13 cellular contexts compared by ENCODE assay signal in the genomic region with DNA sequence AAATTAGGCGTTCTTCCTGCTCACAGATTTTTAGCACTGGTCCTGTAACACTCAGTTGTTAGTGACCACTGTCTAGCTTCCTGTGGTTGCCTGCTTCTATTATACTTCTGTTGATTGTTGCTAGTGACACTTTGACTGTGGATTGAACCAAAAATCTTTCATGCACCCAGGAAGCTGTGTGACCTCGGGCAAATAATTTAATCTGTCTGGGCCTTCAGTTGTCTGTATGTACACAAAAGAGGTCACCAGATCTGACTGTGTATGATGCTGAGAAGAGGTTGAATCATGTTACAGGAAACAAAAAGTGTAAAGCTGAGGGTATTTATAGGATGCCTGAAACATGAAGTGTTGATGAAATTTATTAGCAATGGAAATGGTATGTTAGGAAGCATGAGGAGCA. TPM values are rescaled to one million over a fixed set of nuclear protein-coding genes. Genes with fewer than 3 reads are reported as not detected.
DNase-seq lines count a peak whose midpoint lies in the region; ATAC-seq lines count a peak whose summit lies in the region.
"Had no signal": no experiment of that assay in that cellular context is flagged by ENCODE, and none has a peak within 500 bp of the region (broad histone marks: within the 10 kb centered on the region; RNA-seq: fewer than 3 reads in every experiment).

No MANE protein-coding gene starts in this region.

- CTCF ChIA-PET in T-cell (lab: Charles Lee) = interaction anchor here in 1 of 2 donors (1.6 kb wide), 1 partner anchor 102 kb away, joined by 4 read pairs; no protein-coding TSS in a partner anchor

- H3K4me1 Mint-ChIP-seq in T-cell = peaks cover 90 to 97% (median 92%) of the 10 kb centered on the region in 3 donors

- H3K9ac ChIP-seq in GM23248 = no peak overlapping the region
- H3K9ac ChIP-seq: SK-N-SH had no signal

- POLR2A ChIA-PET in T-cell (lab: Charles Lee) = interaction anchor here (0.6 to 2.0 kb wide), 5 partner anchors 8 to 774 kb away, joined by 3 to 9 read pairs (median 3); a partner anchor contains a TSS

- no peak overlapping the region for H3K27ac ChIP-seq in GM23248
- H3K27ac ChIP-seq: HL-60, left ventricle myocardium inferior had no signal

- DNase-seq in GM23248 = peak; percentile 40
- DNase-seq in T-cell = peak in 1 of 34 experiments; percentile 20
- peak; percentile 43 for DNase-seq in foreskin melanocyte
- no peak for DNase-seq in MG63
- DNase-seq in Ammon's horn (ENCODE audit: low spot score) = no peak
- DNase-seq in NOMO-1 treated with DMSO at 0.1 percent for 48 hours (lab: John Stamatoyannopoulos, UW; ENCODE audit: unreplicated experiment) = no peak
- DNase-seq: left ventricle myocardium inferior, NCI-H1694, SK-N-SH had no signal

- H3K9me3 Mint-ChIP-seq in T-cell = no peaks in the 10 kb centered on the region

- H2AFZ ChIP-seq in GM23248 = no peak overlapping the region

- peaks cover 6% of the 10 kb centered on the region; the same call in 1 of the 2 replicates for H3K4me1 ChIP-seq in GM23248 (ENCODE audit: insufficient read depth)
- H3K4me1 ChIP-seq: left ventricle myocardium inferior had no signal

- H3F3A ChIP-seq in GM23248 (ENCODE audit: insufficient read depth) = no peaks in the 10 kb centered on the region

- no peaks in the 10 kb centered on the region for H3K79me2 ChIP-seq in GM23248 (ENCODE audit: insufficient read depth)

- H3K36me3 ChIP-seq in GM23248 (ENCODE audit: low read depth) (no peaks in the 10 kb centered on the region), MG63 (no peaks in the 10 kb centered on the region)
- H3K36me3 ChIP-seq: left ventricle myocardium inferior had no signal

- H3K9me3 ChIP-seq in GM23248 (ENCODE audit: low read depth) (no peaks in the 10 kb centered on the region), MG63 (no peaks in the 10 kb centered on the region)
- H3K9me3 ChIP-seq: SK-N-SH had no signal

- H3K9me2 ChIP-seq in GM23248 (ENCODE audit: insufficient read depth) = no peaks in the 10 kb centered on the region
- H3K9me2 ChIP-seq: SK-N-SH had no signal

- H3K36me3 Mint-ChIP-seq in T-cell = peaks cover 29% of the 10 kb centered on the region

- H3K4me3 ChIP-seq in GM23248 (no peak overlapping the region), MG63 (no peak overlapping the region)
- H3K4me3 ChIP-seq: left ventricle myocardium inferior had no signal

- in situ Hi-C loops in GM23248 (cut with MboI) = no loop called here

- H3K27me3 ChIP-seq in GM23248 (replicated peaks; ENCODE audit: insufficient read depth) = no peaks in the 10 kb centered on the region
- no peaks in the 10 kb centered on the region; the same call in 1 of the 2 replicates for H3K27me3 ChIP-seq in MG63

- WGBS in GM23248 (ENCODE audit: low coverage in 1 of 2, low lambda C conversion rate in 2 of 2, missing lambda C conversion rate in 2 of 2), 2 experiments = 28 to 31% methylated on average over 2 of the region's 2 CpGs

- ATAC-seq in GM18499 (IDR thresholded peaks at IDR 0.05; ENCODE audit: insufficient read depth, unreplicated experiment) (peak; percentile 15), T-cell (replicated peaks in 1 of 4) (peak; percentile 12 to 40 (median 28)), GM18519 (IDR thresholded peaks at IDR 0.05; ENCODE audit: low FRiP score, unreplicated experiment) (no peak)

- H3K27me3 Mint-ChIP-seq in T-cell = no peaks in the 10 kb centered on the region

- no peaks in the 10 kb centered on the region for H4K20me1 ChIP-seq in GM23248 (ENCODE audit: insufficient read depth)

- no peak overlapping the region for H3K4me2 ChIP-seq in GM23248 (ENCODE audit: unreplicated experiment)
- H3K4me2 ChIP-seq: SK-N-SH had no signal

- peak overlapping the region; percentile 55 to 77 (median 74) for H3K4me3 Mint-ChIP-seq in T-cell

- peak overlapping the region; percentile 62 to 77 for H3K27ac Mint-ChIP-seq in T-cell

RNA-seq across cellular contexts. Expression of a gene that starts 12.7 kb away (rescaled TPM):
- not detected in 2 replicates for total RNA-seq in GM23248 (2014; rRNA removed; shearing (Covaris generic))
- not detected in 2 replicates for polyA plus RNA-seq in GM23248 (2016; fragmentation: Nextera tagmentation; extraction: Ambion mirVana)
- 10 to 100 TPM; 33.9 to 72.2 (median 41.9) TPM for total RNA-seq in T-cell
- not detected in 2 replicates for total RNA-seq in MG63 (2014; rRNA removed; shearing (Covaris generic); ENCODE audit: low replicate concordance)
- total RNA-seq: endothelial cell of umbilical vein, left ventricle myocardium inferior had no signal
- polyA plus RNA-seq: endothelial cell of umbilical vein, SK-N-SH had no signal

Comparison
In these comparisons a context has a peak if more than half of its experiments do, and no peak if none do; other contexts are left out.
1. DNase-seq: peak in GM23248 (single experiment) and foreskin melanocyte (single experiment); none in MG63 (single experiment), Ammon's horn (single experiment) and NOMO-1 treated with DMSO at 0.1 percent for 48 hours (single experiment).
2. RNA of a gene that starts 12.7 kb away (total RNA-seq): 33.9 to 72.2 TPM in T-cell; not detected in GM23248 and not detected in MG63; every median in the first group is over 10 times any median in the second.